In the genomic region with DNA sequence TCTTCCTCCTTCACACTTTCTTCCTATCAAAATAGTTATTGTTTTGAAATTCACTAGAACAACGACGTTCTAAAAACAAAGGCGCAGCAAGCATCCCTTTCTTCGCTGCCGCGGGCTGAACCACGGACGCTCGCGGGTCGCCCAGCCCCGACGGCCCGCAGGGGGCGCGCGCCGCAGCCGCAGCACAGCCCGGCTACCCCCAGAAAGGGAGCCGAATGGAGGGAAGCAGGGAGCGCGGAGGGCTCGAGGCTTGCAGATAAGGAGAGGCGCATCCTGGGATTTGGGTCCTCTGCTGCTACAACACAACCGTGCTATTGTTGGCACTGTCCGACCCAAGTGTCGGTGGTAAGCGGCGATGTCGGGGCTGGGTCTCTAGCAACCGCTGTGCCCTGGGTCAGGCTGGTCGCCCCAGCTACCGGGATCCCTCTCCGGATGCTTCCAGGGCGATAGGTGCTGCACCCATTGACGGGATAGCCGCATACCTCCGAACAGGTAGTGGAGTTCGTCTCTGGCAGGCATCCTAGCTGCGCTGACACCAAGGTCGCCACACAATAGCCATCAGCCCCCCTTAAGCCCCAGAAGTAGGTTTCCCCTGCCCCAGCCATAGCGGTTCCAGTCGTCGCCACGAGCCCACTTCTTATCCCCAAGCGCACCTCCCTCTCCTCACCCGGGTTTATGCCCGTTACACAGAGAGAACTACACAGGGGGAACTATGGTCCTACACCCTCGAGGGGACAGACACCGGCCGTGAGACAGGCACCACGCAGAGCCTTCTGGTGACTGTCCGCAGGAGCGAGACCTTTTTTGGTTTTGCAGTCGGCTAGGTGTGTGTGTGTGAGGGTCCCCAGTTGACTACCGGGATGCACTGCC, we compare ENCODE assay signal across 10 cellular contexts. TPM values are rescaled to one million over a fixed set of nuclear protein-coding genes. Genes with fewer than 3 reads are reported as not detected.
DNase-seq lines count a peak whose midpoint lies in the region; TF ChIP-seq lines count a peak whose summit lies in the region.
"Had no signal": no experiment of that assay in that cellular context is flagged by ENCODE, and none has a peak within 500 bp of the region (broad histone marks: within the 10 kb centered on the region; RNA-seq: fewer than 3 reads in every experiment).

No MANE protein-coding gene starts in this region.

- peaks cover 6% of the 10 kb centered on the region for H3K9me3 ChIP-seq in neural cell (ENCODE audit: low read length)

- peak; percentile 31 for TF ChIP-seq CTCF in GM06990 (IDR thresholded peaks at IDR 0.05; ENCODE audit: insufficient read depth, low read length, poor library complexity, severe bottlenecking)
- TF ChIP-seq CTCF in dorsolateral prefrontal cortex (IDR thresholded peaks at IDR 0.05 in 54 of 56, conservative IDR thresholded peaks at IDR 0.05 in 2 of 56; ENCODE audit: low read depth in 1 of 56, partially characterized antibody in 56 of 56) = peak in 51 of 56 donors; percentile 22 to 71 (median 47)
- peak; percentile 78 for TF ChIP-seq CTCF in neural cell (IDR thresholded peaks at IDR 0.05; ENCODE audit: poor library complexity, severe bottlenecking)

- DNase-seq in GM06990 (ENCODE audit: extremely low read depth, insufficient read length) = peak; percentile 52
- peak; percentile 14 for DNase-seq in NCI-H524 treated with DMSO at 0.1 percent for 48 hours (lab: John Stamatoyannopoulos, UW)
- no peak for DNase-seq in dorsolateral prefrontal cortex
- no peak for DNase-seq in inferior parietal cortex (ENCODE audit: extremely low spot score)
- DNase-seq in NCI-H1436 (lab: John Stamatoyannopoulos, UW) = no peak
- no peak for DNase-seq in NCI-H345 treated with DMSO at 0.1 percent for 48 hours (lab: John Stamatoyannopoulos, UW; ENCODE audit: unreplicated experiment)
- no peak for DNase-seq in immature natural killer cell

- H3K4me3 ChIP-seq in GM06990 (replicated peaks; ENCODE audit: low read depth, low read length) (no peak overlapping the region), dorsolateral prefrontal cortex (peak overlapping the region in 16 of 59 donors; percentile 0 to 37 (median 16)), neural cell (ENCODE audit: low read length) (peak overlapping the region; percentile 77)
- H3K4me3 ChIP-seq: lung had no signal

- H3K36me3 Mint-ChIP-seq in immature natural killer cell = no peaks in the 10 kb centered on the region

- peaks cover 8 to 10% of the 10 kb centered on the region in 2 donors for H3K4me1 Mint-ChIP-seq in immature natural killer cell

- H3K36me3 ChIP-seq in GM06990 (ENCODE audit: control insufficient read depth, insufficient read depth, low read length) (no peaks in the 10 kb centered on the region), neural cell (ENCODE audit: insufficient read depth, low read length) (no peaks in the 10 kb centered on the region)

- H3K9me2 ChIP-seq in neural cell (ENCODE audit: insufficient read depth, low read length) = no peaks in the 10 kb centered on the region

- peaks cover 21 to 49% (median 36%) of the 10 kb centered on the region in 3 donors for H3K27me3 Mint-ChIP-seq in immature natural killer cell (ENCODE audit: low read depth in 3 of 3)

- no peaks in the 10 kb centered on the region for H3F3A ChIP-seq in neural cell (ENCODE audit: insufficient read depth, low read length, poor library complexity, severe bottlenecking)

- intact Hi-C loops in dorsolateral prefrontal cortex (cut with DNase I) = loop anchor here (5.0 to 10.0 kb wide), 3 partner anchors 413 to 933 kb away; no protein-coding TSS in a partner anchor

- no peak for TF ChIP-seq EP300 in neural cell (conservative IDR thresholded peaks at IDR 0.05; ENCODE audit: poor library complexity, severe bottlenecking)

- H3K27ac ChIP-seq in dorsolateral prefrontal cortex = no peak overlapping the region
- peak overlapping the region; percentile 21 for H3K27ac ChIP-seq in neural cell (ENCODE audit: low read length)

- no peak overlapping the region for H3K4me3 Mint-ChIP-seq in immature natural killer cell

- peak; percentile 77 for TF ChIP-seq RAD21 in neural cell (conservative IDR thresholded peaks at IDR 0.05)

- H3K27ac Mint-ChIP-seq in immature natural killer cell = no peak overlapping the region

- peak overlapping the region; percentile 44 for H3K9ac ChIP-seq in neural cell (ENCODE audit: low read length)

- H3K27me3 ChIP-seq in GM06990 (replicated peaks; ENCODE audit: control insufficient read depth, insufficient read depth, low read length) (peaks cover 2% of the 10 kb centered on the region), dorsolateral prefrontal cortex (peaks cover 26 to 100% (median 93%) of the 10 kb centered on the region in 45 donors), neural cell (ENCODE audit: insufficient read depth, low read depth, low read length) (peaks cover 81% of the 10 kb centered on the region)

- H3K79me2 ChIP-seq in neural cell (replicated peaks; ENCODE audit: insufficient read depth, low read length) = no peaks in the 10 kb centered on the region

- H3K4me2 ChIP-seq in neural cell (ENCODE audit: low read length) = no peak overlapping the region

- H3K9me3 Mint-ChIP-seq in immature natural killer cell = no peaks in the 10 kb centered on the region

- no peak overlapping the region for H2AFZ ChIP-seq in neural cell (ENCODE audit: low read depth, low read length)

- no peaks in the 10 kb centered on the region for H4K20me1 ChIP-seq in neural cell (ENCODE audit: insufficient read depth)

TF ChIP-seq in neural cell, 6 proteins besides CTCF, POLR2A, EP300 and RAD21:
- no peak for TF ChIP-seq MXI1 (conservative IDR thresholded peaks at IDR 0.05; ENCODE audit: poor library complexity, severe bottlenecking)
- peak; percentile 81 for TF ChIP-seq EZH2 (IDR thresholded peaks at IDR 0.05; ENCODE audit: borderline replicate concordance, insufficient read depth, low read length, poor library complexity, severe bottlenecking)
- no peak for TF ChIP-seq TAF1 (IDR thresholded peaks at IDR 0.05; ENCODE audit: low read depth)
- peak; percentile 11 for TF ChIP-seq POLR2AphosphoS5 (IDR thresholded peaks at IDR 0.05)
- TF ChIP-seq SMC3 (conservative IDR thresholded peaks at IDR 0.05; ENCODE audit: poor library complexity) = peak; percentile 84
- TF ChIP-seq, protein P1, sequence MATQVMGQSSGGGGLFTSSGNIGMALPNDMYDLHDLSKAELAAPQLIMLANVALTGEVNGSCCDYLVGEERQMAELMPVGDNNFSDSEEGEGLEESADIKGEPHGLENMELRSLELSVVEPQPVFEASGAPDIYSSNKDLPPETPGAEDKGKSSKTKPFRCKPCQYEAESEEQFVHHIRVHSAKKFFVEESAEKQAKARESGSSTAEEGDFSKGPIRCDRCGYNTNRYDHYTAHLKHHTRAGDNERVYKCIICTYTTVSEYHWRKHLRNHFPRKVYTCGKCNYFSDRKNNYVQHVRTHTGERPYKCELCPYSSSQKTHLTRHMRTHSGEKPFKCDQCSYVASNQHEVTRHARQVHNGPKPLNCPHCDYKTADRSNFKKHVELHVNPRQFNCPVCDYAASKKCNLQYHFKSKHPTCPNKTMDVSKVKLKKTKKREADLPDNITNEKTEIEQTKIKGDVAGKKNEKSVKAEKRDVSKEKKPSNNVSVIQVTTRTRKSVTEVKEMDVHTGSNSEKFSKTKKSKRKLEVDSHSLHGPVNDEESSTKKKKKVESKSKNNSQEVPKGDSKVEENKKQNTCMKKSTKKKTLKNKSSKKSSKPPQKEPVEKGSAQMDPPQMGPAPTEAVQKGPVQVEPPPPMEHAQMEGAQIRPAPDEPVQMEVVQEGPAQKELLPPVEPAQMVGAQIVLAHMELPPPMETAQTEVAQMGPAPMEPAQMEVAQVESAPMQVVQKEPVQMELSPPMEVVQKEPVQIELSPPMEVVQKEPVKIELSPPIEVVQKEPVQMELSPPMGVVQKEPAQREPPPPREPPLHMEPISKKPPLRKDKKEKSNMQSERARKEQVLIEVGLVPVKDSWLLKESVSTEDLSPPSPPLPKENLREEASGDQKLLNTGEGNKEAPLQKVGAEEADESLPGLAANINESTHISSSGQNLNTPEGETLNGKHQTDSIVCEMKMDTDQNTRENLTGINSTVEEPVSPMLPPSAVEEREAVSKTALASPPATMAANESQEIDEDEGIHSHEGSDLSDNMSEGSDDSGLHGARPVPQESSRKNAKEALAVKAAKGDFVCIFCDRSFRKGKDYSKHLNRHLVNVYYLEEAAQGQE (IDR thresholded peaks at IDR 0.05; ENCODE audit: borderline replicate concordance) = no peak

RNA-seq across cellular contexts. Expression of a gene that starts 6.0 kb away (rescaled TPM):
- total RNA-seq in dorsolateral prefrontal cortex = 1 to 10 TPM in 44 of 120 experiments, under 1 TPM in 62, not detected in 14; 0.20 to 3.6 (median 0.81) TPM
- polyA plus RNA-seq in neural cell = 1.2 and 3.4 TPM in 2 replicates
- 6.8 and 25.6 TPM in 2 replicates for polyA minus RNA-seq in neural cell
- polyA plus RNA-seq in immature natural killer cell = not detected
- total RNA-seq: subcutaneous adipose tissue had no signal
- polyA plus RNA-seq: lung had no signal

Comparison
In these comparisons a context has a peak if more than half of its experiments do, and no peak if none do; other contexts are left out.
1. DNase-seq: peak in GM06990 (single experiment) and NCI-H524 treated with DMSO at 0.1 percent for 48 hours (single experiment); none in dorsolateral prefrontal cortex (0 of 10), inferior parietal cortex (single experiment), NCI-H1436 (single experiment), NCI-H345 treated with DMSO at 0.1 percent for 48 hours (single experiment) and immature natural killer cell (0 of 3).
2. Peak in every context shown above with its lines, with median percentiles within 50 percentile points of each other: CTCF ChIP-seq.